In the genomic region with DNA sequence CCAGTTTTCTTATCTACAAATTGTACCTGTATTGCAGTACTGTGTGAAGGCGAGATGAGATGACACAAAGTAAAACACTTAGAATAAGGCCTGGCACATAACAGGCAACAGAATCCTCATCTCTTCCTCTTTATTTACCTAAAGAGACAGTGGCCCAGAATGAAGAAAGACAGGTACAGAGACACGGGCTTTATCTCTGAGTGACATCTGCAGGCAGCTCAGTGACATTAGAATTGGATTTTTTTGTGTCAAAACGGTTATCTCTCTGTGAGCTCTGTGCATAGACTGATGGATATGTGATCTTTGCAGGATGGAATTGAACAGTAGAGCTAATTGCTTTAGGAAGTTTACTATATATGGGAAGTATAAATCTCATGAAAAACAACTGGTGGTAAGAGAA, we compare ENCODE assay signal across 22 cellular contexts. TPM values are rescaled to one million over a fixed set of nuclear protein-coding genes. Genes with fewer than 3 reads are reported as not detected.
DNase-seq lines count a peak whose midpoint lies in the region; ATAC-seq, FAIRE-seq and TF ChIP-seq lines count a peak whose summit lies in the region.
"Had no signal": no experiment of that assay in that cellular context is flagged by ENCODE, and none has a peak within 500 bp of the region (broad histone marks: within the 10 kb centered on the region; RNA-seq: fewer than 3 reads in every experiment).

No MANE protein-coding gene starts in this region.

- H2BK15ac ChIP-seq in H1 (ENCODE audit: low read length) = no peak overlapping the region

- peak; percentile 16 for TF ChIP-seq CTCF in GM12873 (IDR thresholded peaks at IDR 0.05; ENCODE audit: insufficient read depth, low read depth, low read length, missing control alignments)
- TF ChIP-seq CTCF in H1 (IDR thresholded peaks at IDR 0.05; ENCODE audit: control extremely low read depth in 1 of 3, insufficient read depth in 1 of 3, low read depth in 1 of 3, low read length in 3 of 3) = peak in 2 of 3 experiments; percentile 15; a peak in 2 of 4 replicates

- H4K12ac ChIP-seq in trophoblast cell (ENCODE audit: low read depth, low read length) = no peak overlapping the region

- no peak for TF ChIP-seq EP300 in H1 (IDR thresholded peaks at IDR 0.05; ENCODE audit: borderline replicate concordance in 1 of 2, low read depth in 2 of 2, low read length in 2 of 2)

- H3K27me3 ChIP-seq in H1 (replicated peaks in 1 of 4; ENCODE audit: control insufficient read depth in 3 of 4, extremely low read depth in 1 of 4, insufficient read depth in 3 of 4, low read length in 3 of 4) (peaks cover 0 to 1% (median 0%) of the 10 kb centered on the region in 4 experiments; a peak in 1 of 7 replicates), trophoblast cell (ENCODE audit: insufficient read depth, low read length) (no peaks in the 10 kb centered on the region)
- H3K27me3 ChIP-seq: BLaER1 treated with 17β-estradiol and CSF1 and Interleukin-3, amounts not matched to agents 10 nM and 100 nM had no signal

- CTCF ChIA-PET in H1 (lab: Charles Lee; ENCODE audit: partially characterized antibody) = interaction anchor here (0.7 to 3.1 kb wide), 15 partner anchors 10 to 408 kb away, joined by 3 to 25 read pairs (median 4); no protein-coding TSS in a partner anchor

- H3K18ac ChIP-seq in H1 (ENCODE audit: extremely low read depth, low read length) = no peak overlapping the region
- H3K18ac ChIP-seq in trophoblast cell (ENCODE audit: low read length) = no peak overlapping the region

- H3K4ac ChIP-seq in H1 (replicated peaks; ENCODE audit: insufficient read length, low read depth, low read length) (no peak overlapping the region), trophoblast cell (ENCODE audit: low read depth, low read length) (no peak overlapping the region)

- no peak overlapping the region for H2BK20ac ChIP-seq in H1 (ENCODE audit: low read length)

- H3K23ac ChIP-seq in H1 (ENCODE audit: insufficient read length) (no peak overlapping the region), trophoblast cell (ENCODE audit: low read length) (no peak overlapping the region)

- H3K9ac ChIP-seq in H1 (replicated peaks in 1 of 4; ENCODE audit: extremely low read depth in 1 of 4, low read depth in 3 of 4, low read length in 3 of 4) (no peak overlapping the region), trophoblast cell (ENCODE audit: low read length) (no peak overlapping the region)
- H3K9ac ChIP-seq: BLaER1 treated with 17β-estradiol and CSF1 and Interleukin-3, amounts not matched to agents 10 nM and 100 nM had no signal

- H3K9me3 ChIP-seq in H1 (ENCODE audit: insufficient read depth in 2 of 2, low read depth in 1 of 2, low read length in 1 of 2) (no peaks in the 10 kb centered on the region), trophoblast cell (ENCODE audit: insufficient read depth, low read depth, low read length) (no peaks in the 10 kb centered on the region)
- H3K9me3 ChIP-seq: BLaER1 treated with 17β-estradiol and CSF1 and Interleukin-3, amounts not matched to agents 10 nM and 100 nM had no signal

- H3K79me2 ChIP-seq in H1 (ENCODE audit: control insufficient read depth in 1 of 2, insufficient read depth in 2 of 2, low read length in 2 of 2) (no peaks in the 10 kb centered on the region), trophoblast cell (ENCODE audit: control insufficient read depth, insufficient read depth, low read length, poor library complexity) (no peaks in the 10 kb centered on the region)

- POLR2A ChIA-PET in H1 (lab: Charles Lee; ENCODE audit: partially characterized antibody) = interaction anchor here (0.7 kb wide), 1 partner anchor 10 kb away, joined by 3 read pairs; no protein-coding TSS in a partner anchor

- H2AK5ac ChIP-seq in H1 (ENCODE audit: low read depth, low read length) (no peak overlapping the region), trophoblast cell (ENCODE audit: low read length) (no peak overlapping the region)

- no peaks in the 10 kb centered on the region for H3K23me2 ChIP-seq in H1 (ENCODE audit: low read depth, low read length)

- no peaks in the 10 kb centered on the region for H3K79me1 ChIP-seq in H1 (ENCODE audit: low read depth, low read length)
- H3K79me1 ChIP-seq in trophoblast cell (ENCODE audit: low read length) = no peaks in the 10 kb centered on the region

- peak; percentile 49 to 58 for TF ChIP-seq RAD21 in H1 (IDR thresholded peaks at IDR 0.05 in 1 of 2, conservative IDR thresholded peaks at IDR 0.05 in 1 of 2; ENCODE audit: low read depth in 2 of 2, low read length in 2 of 2)

- H2BK12ac ChIP-seq in H1 (ENCODE audit: low read depth, low read length) (no peak overlapping the region), trophoblast cell (ENCODE audit: low read length) (no peak overlapping the region)

- FAIRE-seq in H1 (lab: Jason Lieb, UNC) (no peak), urothelium cell line (lab: Jason Lieb, UNC) (no peak)

- H3K36me3 ChIP-seq in H1 (ENCODE audit: control insufficient read depth in 2 of 4, insufficient read depth in 4 of 4, low read length in 3 of 4) (no peaks in the 10 kb centered on the region), trophoblast cell (ENCODE audit: control insufficient read depth in 1 of 2, insufficient read depth in 2 of 2, low read length in 2 of 2) (no peaks in the 10 kb centered on the region)
- H3K36me3 ChIP-seq: BLaER1 treated with 17β-estradiol and CSF1 and Interleukin-3, amounts not matched to agents 10 nM and 100 nM had no signal

- H4K91ac ChIP-seq in H1 (replicated peaks; ENCODE audit: insufficient read length, low read length) (no peak overlapping the region), trophoblast cell (ENCODE audit: low read depth, low read length) (no peak overlapping the region)

- 56% methylated on average over 3 of the region's 3 CpGs; no CpG with 5 or more reads in 1 of the 2 experiments for WGBS in H1 (ENCODE audit: extremely low coverage in 1 of 2, insufficient coverage in 1 of 2, insufficient read length in 1 of 2, insufficient replicate concordance in 2 of 2, low coverage in 1 of 2, low lambda C conversion rate in 2 of 2, missing lambda C conversion rate in 1 of 2), 2 experiments
- WGBS in trophoblast cell (ENCODE audit: extremely low coverage, insufficient coverage, insufficient read length) = no CpG with 5 or more reads among the region's 3 CpGs

- H3K4me1 ChIP-seq in H1 (replicated peaks in 1 of 4; ENCODE audit: control insufficient read depth in 3 of 4, insufficient read depth in 4 of 4, low read length in 3 of 4) = peaks cover 0 to 3% (median 0%) of the 10 kb centered on the region in 4 experiments; a peak in 1 of 7 replicates
- no peaks in the 10 kb centered on the region for H3K4me1 ChIP-seq in trophoblast cell (ENCODE audit: control insufficient read depth in 1 of 2, insufficient read depth in 2 of 2, low read length in 2 of 2)
- H3K4me1 ChIP-seq: BLaER1 treated with 17β-estradiol and CSF1 and Interleukin-3, amounts not matched to agents 10 nM and 100 nM had no signal

- H3K56ac ChIP-seq in H1 (replicated peaks; ENCODE audit: insufficient read length, low read depth, low read length) = no peak overlapping the region

- no peak overlapping the region for H2AFZ ChIP-seq in H1 (ENCODE audit: low read length)
- H2AFZ ChIP-seq in trophoblast cell (ENCODE audit: insufficient read depth, low read length, poor library complexity) = no peak overlapping the region

- H3K27ac ChIP-seq in H1 (ENCODE audit: low read depth, low read length) (no peak overlapping the region), trophoblast cell (ENCODE audit: low read depth, low read length) (no peak overlapping the region)
- H3K27ac ChIP-seq: BLaER1 treated with 17β-estradiol and CSF1 and Interleukin-3, amounts not matched to agents 10 nM and 100 nM had no signal

- no peak overlapping the region for H4K8ac ChIP-seq in H1 (ENCODE audit: extremely low read depth, insufficient read depth, low read length)
- H4K8ac ChIP-seq in trophoblast cell (ENCODE audit: low read depth, low read length) = no peak overlapping the region

- ATAC-seq in GM18867 (IDR thresholded peaks at IDR 0.05; ENCODE audit: unreplicated experiment) = no peak
- ATAC-seq: PC-3, SK-N-SH treated with all-trans-retinoic acid at 6 μM for 48 hours had no signal

- H2BK120ac ChIP-seq in H1 (replicated peaks; ENCODE audit: low read depth, low read length) = no peak overlapping the region
- no peak overlapping the region for H2BK120ac ChIP-seq in trophoblast cell (ENCODE audit: insufficient read depth, low read length, poor library complexity)

- no peak overlapping the region for H3K4me2 ChIP-seq in H1 (ENCODE audit: insufficient read depth in 1 of 2, low read depth in 2 of 2, low read length in 2 of 2)
- H3K4me2 ChIP-seq in trophoblast cell (ENCODE audit: low read length) = no peak overlapping the region
- H3K4me2 ChIP-seq: BLaER1 treated with 17β-estradiol and CSF1 and Interleukin-3, amounts not matched to agents 10 nM and 100 nM had no signal

- H3K4me3 ChIP-seq in H1 (ENCODE audit: extremely low read depth in 1 of 4, insufficient read depth in 2 of 4, low read depth in 3 of 4, low read length in 4 of 4) = no peak overlapping the region
- H3K4me3 ChIP-seq in trophoblast cell (ENCODE audit: low read depth, low read length) = no peak overlapping the region
- H3K4me3 ChIP-seq: BLaER1 treated with 17β-estradiol and CSF1 and Interleukin-3, amounts not matched to agents 10 nM and 100 nM had no signal

- no peak for TF ChIP-seq POLR2A in H1 (IDR thresholded peaks at IDR 0.05; ENCODE audit: control extremely low read depth in 1 of 2, low read depth in 2 of 2, low read length in 2 of 2)

- H4K5ac ChIP-seq in H1 (ENCODE audit: insufficient read length, low read depth, low read length) = no peak overlapping the region

- H2BK5ac ChIP-seq in H1 (ENCODE audit: low read depth, low read length) (no peak overlapping the region), trophoblast cell (ENCODE audit: low read depth, low read length, poor library complexity) (no peak overlapping the region)

- H4K20me1 ChIP-seq in H1 (replicated peaks in 1 of 2; ENCODE audit: control insufficient read depth in 1 of 2, insufficient read depth in 2 of 2, low read length in 2 of 2) = no peaks in the 10 kb centered on the region
- H4K20me1 ChIP-seq: BLaER1 treated with 17β-estradiol and CSF1 and Interleukin-3, amounts not matched to agents 10 nM and 100 nM had no signal

- DNase-seq in DMS53 treated with DMSO at 0.1 percent for 48 hours (lab: John Stamatoyannopoulos, UW; ENCODE audit: unreplicated experiment) = peak; percentile 39
- peak; percentile 5 for DNase-seq in NAMALWA (ENCODE audit: low spot score)
- DNase-seq in H1 (ENCODE audit: low read depth in 1 of 2, low spot score in 2 of 2) = no peak
- DNase-seq in urothelium cell line (ENCODE audit: low spot score) = no peak
- no peak for DNase-seq in NCI-H345 (lab: John Stamatoyannopoulos, UW)
- DNase-seq in trophoblast cell = no peak
- DNase-seq: GF-D8, H7, NCI-H1417 treated with DMSO at 0.1 percent for 48 hours, NCI-H2029, NCI-H2171 treated with DMSO at 0.1 percent for 48 hours, NCI-H446 treated with DMSO at 0.1 percent for 48 hours, NCI-H774, PC-3, RPMI8226, SHP77 treated with DMSO at 0.1 percent for 48 hours, T1000 had no signal

- no peak overlapping the region for H3K14ac ChIP-seq in H1 (ENCODE audit: insufficient read length)
- no peak overlapping the region for H3K14ac ChIP-seq in trophoblast cell (ENCODE audit: low read length)

RNA-seq across cellular contexts. Expression of a gene that starts 36.2 kb away (rescaled TPM):
- 0.25 and 0.39 TPM in 2 replicates for total RNA-seq in H1 (2021; fragmentation: NEBNext Ultra II Directional; extraction: Animal tissue kit (Norgen Biotek cat#: 25700))
- polyA plus RNA-seq in H1 (2011; rRNA removed) = 0.09 and 0.26 TPM in 2 replicates
- polyA plus RNA-seq in H1 (2011; cell fraction: cytosol; rRNA removed) = 0.30 TPM
- polyA plus RNA-seq in H1 (2011; cell fraction: nucleus; rRNA removed) = 0.29 TPM
- 0.22 to 0.58 TPM (median 0.45 TPM) in 4 replicates for polyA plus RNA-seq in H1 (2012, experiment 1 of 2)
- not detected for polyA plus RNA-seq in H1 (2012, experiment 2 of 2)
- 0.14 TPM for polyA plus RNA-seq in H1 (2013, experiment 1 of 2)
- polyA plus RNA-seq in H1 (2013, experiment 2 of 2) = 0.28 TPM
- 2.0 and 2.2 TPM in 2 replicates for polyA minus RNA-seq in H1 (2011; rRNA and poly(A)+ RNA removed)
- 1.5 TPM for polyA minus RNA-seq in H1 (2011; cell fraction: cytosol; rRNA and poly(A)+ RNA removed)
- polyA minus RNA-seq in H1 (2011; cell fraction: nucleus; rRNA and poly(A)+ RNA removed) = 5.4 TPM
- 0.01 TPM in 2 replicates for polyA plus RNA-seq in trophoblast cell (2013)
- total RNA-seq: PC-3; T-helper 1 cell treated with Interleukin-12 subunit alpha and Interleukin-12 subunit beta and Interleukin-4 antibody, amounts not matched to agents 30 ng/mL and 1 ng/mL, for 36 hours had no signal

Comparison
In these comparisons a context has a peak if more than half of its experiments do, and no peak if none do; other contexts are left out.
1. DNase-seq: peak in DMS53 treated with DMSO at 0.1 percent for 48 hours (single experiment) and NAMALWA (single experiment); none in H1 (0 of 2), urothelium cell line (single experiment), NCI-H345 (single experiment) and trophoblast cell (0 of 2).